Comparison of ENCODE assay signal across 8 cellular contexts in genomic region chr14:71933026-71933587, GRCh38. TPM values are rescaled to one million over a fixed set of nuclear protein-coding genes. Genes with fewer than 3 reads are reported as not detected.
DNase-seq lines count a peak whose midpoint lies in the region; ATAC-seq, FAIRE-seq and TF ChIP-seq lines count a peak whose summit lies in the region.

No MANE protein-coding gene starts in this region.

- no peak overlapping the region for H3K9ac ChIP-seq in BLaER1

- 3 to 10% (median 8%) methylated on average over 24 of the region's 24 CpGs for WGBS in small intestine, 3 donors

- POLR2A ChIA-PET in HEK293T (lab: Yijun Ruan, JAX) = interaction anchor here (1.1 kb wide), 1 partner anchor 10 kb away, joined by 3 read pairs; no protein-coding TSS in a partner anchor

- H3K4me2 ChIP-seq in BLaER1 = peak overlapping the region; percentile 98

- FAIRE-seq in bronchial epithelial cell (lab: Jason Lieb, UNC) (no peak), small intestine (lab: Jason Lieb, UNC) (no peak)

- H3K36me3 ChIP-seq in BLaER1 (no peaks in the 10 kb centered on the region), bronchial epithelial cell (ENCODE audit: control insufficient read depth, insufficient read depth, low read length) (no peaks in the 10 kb centered on the region), muscle layer of duodenum (ENCODE audit: control insufficient read depth in 1 of 2, insufficient read depth in 2 of 2, low read length in 2 of 2) (no peaks in the 10 kb centered on the region), small intestine (ENCODE audit: control insufficient read depth in 2 of 2, insufficient read depth in 2 of 2, low read length in 2 of 2) (no peaks in the 10 kb centered on the region)

- 0 out of 2 replicates have a peak, but pooled peaks cover 3% of the 10 kb centered on the region for H3K9me3 ChIP-seq in BLaER1
- H3K9me3 ChIP-seq in muscle layer of duodenum (ENCODE audit: control insufficient read depth in 1 of 2, low read length in 2 of 2) = no peaks in the 10 kb centered on the region
- no peaks in the 10 kb centered on the region for H3K9me3 ChIP-seq in small intestine (ENCODE audit: control insufficient read depth, low read depth)

- CTCF ChIA-PET in HEK293T (lab: Yijun Ruan, JAX) = no interaction called here

- DNase-seq in HEK293T (ENCODE audit: extremely low spot score) = peak; percentile 16
- DNase-seq in bronchial epithelial cell (ENCODE audit: low read depth) = peak; percentile 3
- no peak for DNase-seq in H4 (ENCODE audit: low spot score)
- no peak for DNase-seq in small intestine

- H3K27me3 ChIP-seq in BLaER1 = peaks cover 46% of the 10 kb centered on the region
- peaks cover 12% of the 10 kb centered on the region for H3K27me3 ChIP-seq in bronchial epithelial cell (ENCODE audit: control insufficient read depth, insufficient read depth, low read length)
- H3K27me3 ChIP-seq in muscle layer of duodenum (ENCODE audit: low read depth, low read length) = peaks cover 4% of the 10 kb centered on the region
- peaks cover 0 to 10% of the 10 kb centered on the region in 2 donors for H3K27me3 ChIP-seq in small intestine (ENCODE audit: control insufficient read depth in 2 of 2, insufficient read depth in 2 of 2, low read length in 2 of 2)

- H3K27ac ChIP-seq in BLaER1 (no peak overlapping the region), muscle layer of duodenum (ENCODE audit: low read length) (no peak overlapping the region), small intestine (ENCODE audit: low read depth in 1 of 2, low read length in 1 of 2) (no peak overlapping the region)

- peak overlapping the region; percentile 64; the same call in 1 of the 2 replicates for H3K4me3 ChIP-seq in BLaER1
- H3K4me3 ChIP-seq in bronchial epithelial cell (ENCODE audit: low read depth, low read length) = no peak overlapping the region
- peak overlapping the region; percentile 40 to 60 for H3K4me3 ChIP-seq in muscle layer of duodenum (ENCODE audit: low read depth in 1 of 2, low read length in 2 of 2)
- no peak overlapping the region for H3K4me3 ChIP-seq in small intestine (ENCODE audit: low read depth in 1 of 2, low read length in 2 of 2)

- H3K4me1 ChIP-seq in BLaER1 = peaks cover 14% of the 10 kb centered on the region
- H3K4me1 ChIP-seq in muscle layer of duodenum (ENCODE audit: control insufficient read depth in 1 of 2, insufficient read depth in 2 of 2, low read length in 2 of 2) = peaks cover 0 to 18% of the 10 kb centered on the region in 2 donors
- H3K4me1 ChIP-seq in small intestine (ENCODE audit: control insufficient read depth in 2 of 2, insufficient read depth in 1 of 2, low read depth in 1 of 2, low read length in 1 of 2) = no peaks in the 10 kb centered on the region

- ATAC-seq in GM21529 (IDR thresholded peaks at IDR 0.05; ENCODE audit: unreplicated experiment) (no peak), HG03460 (IDR thresholded peaks at IDR 0.05; ENCODE audit: unreplicated experiment) (no peak)

- TF ChIP-seq CTCF in bronchial epithelial cell (IDR thresholded peaks at IDR 0.05; ENCODE audit: insufficient read depth, low read length, severe bottlenecking) = no peak

- peaks cover 9% of the 10 kb centered on the region; the same call in 1 of the 2 replicates for H4K20me1 ChIP-seq in BLaER1

TF ChIP-seq in HEK293T, 16 proteins besides CTCF, POLR2A, EP300 and RAD21:
- TF ChIP-seq ELF4 (IDR thresholded peaks at IDR 0.05) (no peak), ARNT (IDR thresholded peaks at IDR 0.05) (no peak)

RNA-seq across cellular contexts. Expression of gene RGS6, which starts 0.9 kb away (rescaled TPM):
- not detected in 2 replicates for total RNA-seq in bronchial epithelial cell
- total RNA-seq in H4 (2014; rRNA removed; shearing (Covaris generic)) = 0.14 TPM in 1 of 2 replicates, not detected in the other
- polyA plus RNA-seq in small intestine = under 1 TPM in 2 of 3 donors, not detected in 1; 0.54 to 0.58 TPM

Comparison
In these comparisons a context has a peak if more than half of its experiments do, and no peak if none do; other contexts are left out.
1. H3K4me3 ChIP-seq: peak in BLaER1 (single experiment) and muscle layer of duodenum (2 of 2); none in bronchial epithelial cell (single experiment) and small intestine (0 of 2).
2. DNase-seq: peak in HEK293T (single experiment) and bronchial epithelial cell (single experiment); none in H4 (single experiment) and small intestine (single experiment).